In genomic region chr22:23180893-23181762, GRCh38 we compare ENCODE assay signal across 8 cellular contexts. TPM values are rescaled to one million over a fixed set of nuclear protein-coding genes. Genes with fewer than 3 reads are reported as not detected.
DNase-seq lines count a peak whose midpoint lies in the region; ATAC-seq and TF ChIP-seq lines count a peak whose summit lies in the region.

No MANE protein-coding gene starts in this region.

- POLR2A ChIA-PET in A673 (lab: Charles Lee; ENCODE audit: low non-redundant PET) (no interaction called here), HCT116 (lab: Charles Lee) (interaction anchor here (0.8 kb wide), 1 partner anchor 101 kb away, joined by 3 read pairs; no protein-coding TSS in a partner anchor), GM10248 (lab: Yijun Ruan, JAX) (no interaction called here)

- TF ChIP-seq CTCF in A673 (conservative IDR thresholded peaks at IDR 0.05; ENCODE audit: low read depth, low read length) (no peak), HCT116 (IDR thresholded peaks at IDR 0.05 in 2 of 3, conservative IDR thresholded peaks at IDR 0.05 in 1 of 3; ENCODE audit: borderline replicate concordance in 1 of 3, insufficient read depth in 1 of 3, low read depth in 2 of 3, low read length in 2 of 3) (no peak), left ventricle myocardium inferior (IDR thresholded peaks at IDR 0.05; ENCODE audit: borderline replicate concordance) (no peak), GM10248 (IDR thresholded peaks at IDR 0.05; ENCODE audit: control extremely low read depth, extremely low read depth, low read depth, missing control alignments) (no peak)

- H3K9ac ChIP-seq in HCT116 (ENCODE audit: low read length) (peak overlapping the region; percentile 67), skeletal muscle satellite cell (ENCODE audit: low read depth, low read length) (peak overlapping the region; percentile 58)

- peak overlapping the region; percentile 95 for H3K4me3 Mint-ChIP-seq in activated T-cell treated with anti-CD3 and anti-CD28 coated beads, Interleukin-2, amount 50 U/mL, for 4 hours

- H3K9me3 Mint-ChIP-seq in activated T-cell treated with anti-CD3 and anti-CD28 coated beads, Interleukin-2, amount 50 U/mL, for 4 hours, result no peaks in the 10 kb centered on the region

- H3K4me1 Mint-ChIP-seq in activated T-cell treated with anti-CD3 and anti-CD28 coated beads, Interleukin-2, amount 50 U/mL, for 4 hours (ENCODE audit: low read depth), result peaks cover 70% of the 10 kb centered on the region

- RAD21 ChIA-PET in HCT116 (lab: Charles Lee; ENCODE audit: low non-redundant PET in 1 of 2, low total read pairs in 2 of 2, uncharacterized antibody in 2 of 2, unreplicated experiment in 2 of 2), result interaction anchor here in 1 of 2 experiments (1.3 kb wide), 1 partner anchor 101 kb away, joined by 5 read pairs; no protein-coding TSS in a partner anchor

- H3K36me3 ChIP-seq in A673 (ENCODE audit: insufficient read depth, low read length, poor library complexity, severe bottlenecking) (peaks cover 4% of the 10 kb centered on the region), HCT116 (ENCODE audit: control insufficient read depth in 1 of 2, insufficient read depth in 2 of 2, low read length in 2 of 2) (peaks cover 0 to 13% of the 10 kb centered on the region in 2 experiments; a peak in 1 of 4 replicates), left ventricle myocardium inferior (no peaks in the 10 kb centered on the region), skeletal muscle satellite cell (ENCODE audit: insufficient read depth, low read length) (peaks cover 7% of the 10 kb centered on the region)

- no peaks in the 10 kb centered on the region for H3K27me3 Mint-ChIP-seq in activated T-cell treated with anti-CD3 and anti-CD28 coated beads, Interleukin-2, amount 50 U/mL, for 4 hours (ENCODE audit: low read depth)

- H3K4me1 ChIP-seq in A673 (ENCODE audit: insufficient read depth, low read length, poor library complexity, severe bottlenecking) (peaks cover 45% of the 10 kb centered on the region), HCT116 (ENCODE audit: control insufficient read depth in 1 of 2, insufficient read depth in 2 of 2, low read length in 2 of 2) (peaks cover 34 to 44% of the 10 kb centered on the region in 2 experiments), left ventricle myocardium inferior (peaks cover 57% of the 10 kb centered on the region), skeletal muscle satellite cell (ENCODE audit: control insufficient read depth, insufficient read depth, low read length) (peaks cover 43% of the 10 kb centered on the region)

- peak overlapping the region; percentile 83 for H3K4me2 ChIP-seq in HCT116 (ENCODE audit: low read length)
- peak overlapping the region; percentile 77 for H3K4me2 ChIP-seq in skeletal muscle satellite cell (ENCODE audit: low read length)

- TF ChIP-seq RAD21 in HCT116 (IDR thresholded peaks at IDR 0.05; ENCODE audit: low read depth), result no peak

- peaks cover 5% of the 10 kb centered on the region for H3K36me3 Mint-ChIP-seq in activated T-cell treated with anti-CD3 and anti-CD28 coated beads, Interleukin-2, amount 50 U/mL, for 4 hours (ENCODE audit: insufficient read depth)

- H3K27ac ChIP-seq in A673 (ENCODE audit: low read depth, low read length, poor library complexity, severe bottlenecking) (no peak overlapping the region), HCT116 (ENCODE audit: low read depth, low read length) (peak overlapping the region; percentile 83), left ventricle myocardium inferior (replicated peaks) (peak overlapping the region; percentile 76)

- H3K4me3 ChIP-seq in A673 (ENCODE audit: low read depth, low read length, poor library complexity, severe bottlenecking) (peak overlapping the region; percentile 64), HCT116 (replicated peaks in 1 of 2; ENCODE audit: low read depth in 1 of 2, low read length in 2 of 2) (peak overlapping the region; percentile 69 to 81), left ventricle myocardium inferior (peak overlapping the region; percentile 78), skeletal muscle satellite cell (ENCODE audit: low read length) (peak overlapping the region; percentile 74)

- no peak overlapping the region for H2AFZ ChIP-seq in HCT116 (ENCODE audit: low read depth, low read length, poor library complexity, severe bottlenecking)

- ATAC-seq in HCT116, result no peak
- peak; percentile 1 to 4 for ATAC-seq in activated T-cell treated with anti-CD3 and anti-CD28 coated beads, Interleukin-2, amount 50 U/mL, for 4 hours
- no peak for ATAC-seq in HG02678 (IDR thresholded peaks at IDR 0.05; ENCODE audit: unreplicated experiment)
- no peak for ATAC-seq in GM21619 (IDR thresholded peaks at IDR 0.05; ENCODE audit: unreplicated experiment)

- H4K20me1 ChIP-seq in HCT116 (ENCODE audit: insufficient read depth), result peaks cover 6% of the 10 kb centered on the region; the same call in 1 of the 2 replicates

- peak; percentile 2 for TF ChIP-seq POLR2A in HCT116 (IDR thresholded peaks at IDR 0.05; ENCODE audit: borderline replicate concordance, extremely low read depth, insufficient read depth, insufficient read length)

- no peaks in the 10 kb centered on the region for H3K9me2 ChIP-seq in HCT116 (ENCODE audit: insufficient read depth)

- H3K9me3 ChIP-seq in A673 (ENCODE audit: low read depth, low read length, poor library complexity, severe bottlenecking), result no peaks in the 10 kb centered on the region
- H3K9me3 ChIP-seq in HCT116 (ENCODE audit: control insufficient read depth in 1 of 2, insufficient read depth in 1 of 2, low read depth in 1 of 2, low read length in 2 of 2), result peaks cover 8 to 9% of the 10 kb centered on the region in 2 experiments; a peak in 2 of 4 replicates
- peaks cover 9% of the 10 kb centered on the region for H3K9me3 ChIP-seq in left ventricle myocardium inferior (replicated peaks)
- peaks cover 3% of the 10 kb centered on the region for H3K9me3 ChIP-seq in skeletal muscle satellite cell (replicated peaks; ENCODE audit: low read length)

- DNase-seq in A673 (ENCODE audit: low spot score) (peak; percentile 39), HCT116 (ENCODE audit: low read depth, low spot score) (no peak), left ventricle myocardium inferior (peak; percentile 22), GM10248 (ENCODE audit: extremely low spot score) (no peak)
- peak; percentile 16 for DNase-seq in activated T-cell treated with anti-CD3 and anti-CD28 coated beads, Interleukin-2, amount 50 U/mL, for 4 hours

- H3K79me2 ChIP-seq in HCT116 (ENCODE audit: insufficient read depth, low read length), result peaks cover 49% of the 10 kb centered on the region

- CTCF ChIA-PET in A673 (lab: Charles Lee), result interaction anchor here (2.1 kb wide), 1 partner anchor 101 kb away, joined by 21 read pairs; no protein-coding TSS in a partner anchor
- CTCF ChIA-PET in HCT116 (lab: Charles Lee), result interaction anchor here (1.6 to 4.3 kb wide), 2 partner anchors 101 to 205 kb away, joined by 7 to 59 read pairs; no protein-coding TSS in a partner anchor
- CTCF ChIA-PET in GM10248 (lab: Yijun Ruan, JAX), result interaction anchor here (1.0 to 12.7 kb wide), 4 partner anchors 17 to 110 kb away, joined by 3 to 229 read pairs (median 4); partner anchors contain the start of gene RAB36

- intact Hi-C loops in A673 (cut with micrococcal nuclease; ENCODE audit: unreplicated experiment) (no loop called here), HCT116 (cut with micrococcal nuclease) (no loop called here), left ventricle myocardium inferior (cut with micrococcal nuclease) (no loop called here)

- BruUV-seq in A673 (replicated peaks; lab: Mats Ljungman, UMichigan) (no TSS peak), HCT116 (replicated peaks; lab: Mats Ljungman, UMichigan) (no TSS peak)

- H3K27me3 ChIP-seq in A673 (replicated peaks; ENCODE audit: insufficient read depth, low read depth, low read length, poor library complexity) (no peaks in the 10 kb centered on the region), HCT116 (ENCODE audit: insufficient read depth, low read length) (no peaks in the 10 kb centered on the region), left ventricle myocardium inferior (ENCODE audit: low read depth) (no peaks in the 10 kb centered on the region), skeletal muscle satellite cell (ENCODE audit: control insufficient read depth, insufficient read depth, low read length) (no peaks in the 10 kb centered on the region)

TF ChIP-seq in HCT116, 20 proteins besides CTCF, POLR2A, EP300 and RAD21:
- TF ChIP-seq TCF7L2 (IDR thresholded peaks at IDR 0.05; ENCODE audit: borderline replicate concordance, extremely low read depth, insufficient read depth, insufficient read length), result no peak
- peak; percentile 88 for TF ChIP-seq ZFX (IDR thresholded peaks at IDR 0.05)

RNA-seq across cellular contexts. Expression of gene BCR, which starts 0.8 kb away (rescaled TPM):
- total RNA-seq in A673 (2021), result 62.5 and 63.1 TPM in 2 replicates
- 39.7 TPM for total RNA-seq in HCT116 (2021; ENCODE audit: unreplicated experiment)
- polyA plus RNA-seq in HCT116 (2012), result 31.2 and 44.1 TPM in 2 replicates
- total RNA-seq in activated T-cell treated with anti-CD3 and anti-CD28 coated beads, Interleukin-2, amount 50 U/mL, for 4 hours, result 10 to 100 TPM; 58.2 to 63.1 (median 61.3) TPM
- total RNA-seq in left ventricle myocardium inferior, result 26.7 TPM
- 23.6 and 32.2 TPM in 2 replicates for total RNA-seq in skeletal muscle satellite cell (2012; rRNA removed)

RNA-seq across cellular contexts. Expression of gene RAB36, which starts 35.9 kb away (rescaled TPM):
- total RNA-seq in A673 (2021), result 4.1 and 4.9 TPM in 2 replicates
- total RNA-seq in HCT116 (2021; ENCODE audit: unreplicated experiment), result 6.1 TPM
- 2.9 and 3.0 TPM in 2 replicates for polyA plus RNA-seq in HCT116 (2012)
- total RNA-seq in activated T-cell treated with anti-CD3 and anti-CD28 coated beads, Interleukin-2, amount 50 U/mL, for 4 hours, result under 1 TPM; 0.47 to 0.61 (median 0.49) TPM
- 0.47 TPM for total RNA-seq in left ventricle myocardium inferior
- total RNA-seq in skeletal muscle satellite cell (2012; rRNA removed), result 4.8 and 5.3 TPM in 2 replicates

RNA-seq across cellular contexts. Expression of gene RSPH14, which starts 39.3 kb away (rescaled TPM):
- total RNA-seq in A673 (2021) (0.55 TPM in 1 of 2 replicates, not detected in the other), HCT116 (2021; ENCODE audit: unreplicated experiment) (0.42 TPM), left ventricle myocardium inferior (not detected)
- polyA plus RNA-seq in HCT116 (2012), result 0.53 and 1.1 TPM in 2 replicates
- total RNA-seq in activated T-cell treated with anti-CD3 and anti-CD28 coated beads, Interleukin-2, amount 50 U/mL, for 4 hours, result not detected
- not detected in 2 replicates for total RNA-seq in skeletal muscle satellite cell (2012; rRNA removed)

Comparison
In these comparisons a context has a peak if more than half of its experiments do, and no peak if none do; other contexts are left out.
1. DNase-seq: peak in A673 (single experiment), activated T-cell treated with anti-CD3 and anti-CD28 coated beads, Interleukin-2, amount 50 U/mL, for 4 hours (single experiment) and left ventricle myocardium inferior (single experiment); none in HCT116 (single experiment) and GM10248 (single experiment).
2. ATAC-seq: peak in activated T-cell treated with anti-CD3 and anti-CD28 coated beads, Interleukin-2, amount 50 U/mL, for 4 hours (2 of 2); none in HCT116 (single experiment), HG02678 (single experiment) and GM21619 (single experiment).
3. Peak in every context shown above with its lines, with median percentiles within 50 percentile points of each other: H3K4me3 ChIP-seq.